ENCODE assay signal across 1 cellular context in genomic region chr22:29211066-29211841, GRCh38.
TF ChIP-seq lines count a peak whose summit lies in the region.

No MANE protein-coding gene starts in this region.

TF ChIP-seq in GM12878, 131 proteins besides CTCF, POLR2A, EP300 and RAD21:
- TF ChIP-seq ZNF274 (IDR thresholded peaks at IDR 0.05; ENCODE audit: insufficient read depth, insufficient read length) = no peak
- no peak for TF ChIP-seq POLR2AphosphoS2 (IDR thresholded peaks at IDR 0.05; ENCODE audit: low read depth, low read length)
- no peak for TF ChIP-seq CHD2 (IDR thresholded peaks at IDR 0.05; ENCODE audit: borderline replicate concordance, low read depth, low read length)
- TF ChIP-seq ZBTB11 (CRISPR knock-in tag; IDR thresholded peaks at IDR 0.05) = no peak
- TF ChIP-seq NFIC (IDR thresholded peaks at IDR 0.05; ENCODE audit: low read depth, low read length) = no peak
- TF ChIP-seq ASH2L (IDR thresholded peaks at IDR 0.05; ENCODE audit: borderline replicate concordance, low read depth) = no peak
- no peak for TF ChIP-seq ELK1 (IDR thresholded peaks at IDR 0.05; ENCODE audit: low read depth, low read length)
- no peak for TF ChIP-seq CHD1 (IDR thresholded peaks at IDR 0.05; ENCODE audit: low read depth, low read length)
- TF ChIP-seq PML (IDR thresholded peaks at IDR 0.05; ENCODE audit: low read length) = no peak
- TF ChIP-seq JUND (IDR thresholded peaks at IDR 0.05; ENCODE audit: low read depth, low read length) = no peak
- TF ChIP-seq EGR1 (IDR thresholded peaks at IDR 0.05; ENCODE audit: borderline replicate concordance in 1 of 2, low read depth in 2 of 2, low read length in 2 of 2) = no peak
- TF ChIP-seq RELA (IDR thresholded peaks at IDR 0.05; ENCODE audit: borderline replicate concordance, partially characterized antibody) = no peak
- no peak for TF ChIP-seq SUPT20H (IDR thresholded peaks at IDR 0.05; ENCODE audit: borderline replicate concordance, control insufficient read depth, low read depth, low read length)
- TF ChIP-seq NR2C1 (IDR thresholded peaks at IDR 0.05) = no peak
- no peak for TF ChIP-seq GABPA (IDR thresholded peaks at IDR 0.05; ENCODE audit: low read depth)
- no peak for TF ChIP-seq SPI1 (IDR thresholded peaks at IDR 0.05; ENCODE audit: borderline replicate concordance, insufficient read depth, low read depth, low read length)
- TF ChIP-seq EZH2 (IDR thresholded peaks at IDR 0.05; ENCODE audit: borderline replicate concordance, control insufficient read depth, low read depth, low read length) = no peak
- TF ChIP-seq HDGF (IDR thresholded peaks at IDR 0.05) = peak; percentile 15; the same call in 1 of the 2 replicates
- no peak for TF ChIP-seq SKIL (IDR thresholded peaks at IDR 0.05; ENCODE audit: low read depth, poor library complexity, severe bottlenecking)
- TF ChIP-seq ZSCAN29 (IDR thresholded peaks at IDR 0.05) = no peak
- TF ChIP-seq BCL3 (IDR thresholded peaks at IDR 0.05; ENCODE audit: borderline replicate concordance, insufficient read depth, low read depth, low read length, poor library complexity, severe bottlenecking) = peak; percentile 95
- TF ChIP-seq ATF2 (IDR thresholded peaks at IDR 0.05; ENCODE audit: low read length) = no peak
- TF ChIP-seq HDAC6 (IDR thresholded peaks at IDR 0.05; ENCODE audit: unreplicated experiment) = no peak
- TF ChIP-seq POLR2AphosphoS5 (IDR thresholded peaks at IDR 0.05; ENCODE audit: low read length) = peak; percentile 60; the same call in 1 of the 2 replicates
- TF ChIP-seq ZNF217 (IDR thresholded peaks at IDR 0.05) = no peak
- no peak for TF ChIP-seq IKZF2 (IDR thresholded peaks at IDR 0.05)
- no peak for TF ChIP-seq MTA2 (IDR thresholded peaks at IDR 0.05; ENCODE audit: low read depth)
- TF ChIP-seq TCF3 (IDR thresholded peaks at IDR 0.05; ENCODE audit: borderline replicate concordance, insufficient read depth, low read depth, low read length) = no peak
- TF ChIP-seq TARDBP (IDR thresholded peaks at IDR 0.05; ENCODE audit: borderline replicate concordance) = 0 out of 2 replicates have a peak, but pooled peaks have one; percentile 43
- no peak for TF ChIP-seq SREBF2 (IDR thresholded peaks at IDR 0.05; ENCODE audit: low read length)
- no peak for TF ChIP-seq ATF3 (IDR thresholded peaks at IDR 0.05; ENCODE audit: borderline replicate concordance, extremely low read depth, low read depth, low read length)
- no peak for TF ChIP-seq CBX3 (IDR thresholded peaks at IDR 0.05; ENCODE audit: borderline replicate concordance, low read depth)
